8 cellular contexts compared by ENCODE assay signal in the genomic region with DNA sequence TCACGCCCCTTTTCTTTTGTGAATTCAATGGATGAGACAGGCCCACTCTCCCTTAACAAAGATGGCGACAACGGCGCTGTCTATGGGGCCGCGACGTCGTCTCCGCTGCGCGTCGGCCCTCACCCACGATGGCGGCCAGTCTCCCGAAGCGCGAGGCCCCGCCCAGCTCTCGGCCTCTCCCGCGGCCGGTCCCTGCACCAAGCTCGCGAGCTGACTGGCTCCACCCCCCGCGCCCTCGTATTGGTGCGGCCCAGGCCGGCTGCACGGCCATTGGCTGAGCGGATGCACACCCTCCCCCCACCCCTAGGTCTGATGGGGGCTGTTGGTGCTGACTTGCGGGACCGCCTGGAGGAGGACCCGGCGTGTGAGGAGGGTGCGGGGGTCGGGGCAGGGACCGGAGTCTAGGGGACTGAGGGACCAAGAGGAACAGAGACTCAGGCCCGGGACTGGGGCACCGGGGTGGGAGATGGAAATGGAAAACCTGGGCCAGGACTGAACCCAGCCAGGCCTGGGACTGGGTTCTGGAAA. TPM values are rescaled to one million over a fixed set of nuclear protein-coding genes. Genes with fewer than 3 reads are reported as not detected.
A peak's percentile ranks its signal among the peaks of the same experiment; 100 is the strongest.
DNase-seq lines count a peak whose midpoint lies in the region; ATAC-seq and TF ChIP-seq lines count a peak whose summit lies in the region.

No MANE protein-coding gene starts in this region.

- H3K27me3 ChIP-seq in AG04450 (ENCODE audit: control insufficient read depth, insufficient read depth, low read length) = no peaks in the 10 kb centered on the region
- H3K27me3 ChIP-seq in mesenchymal stem cell (ENCODE audit: control insufficient read depth in 1 of 2, insufficient read depth in 1 of 2, low read length in 2 of 2) = no peaks in the 10 kb centered on the region

- H2BK15ac ChIP-seq in mesenchymal stem cell (ENCODE audit: low read depth, poor library complexity, severe bottlenecking) = no peak overlapping the region

- H3K23ac ChIP-seq in mesenchymal stem cell (ENCODE audit: low read length in 2 of 2) = no peak overlapping the region

- POLR2A ChIA-PET in AG04450 (lab: Yijun Ruan, JAX) = interaction anchor here (0.7 to 1.3 kb wide), 4 partner anchors 9 to 183 kb away, joined by 3 to 8 read pairs (median 5); no protein-coding TSS in a partner anchor

- H3K36me3 ChIP-seq in mesenchymal stem cell (ENCODE audit: control insufficient read depth in 1 of 2, insufficient read depth in 2 of 2, low read depth in 1 of 2, low read length in 2 of 2) = peaks cover 18 to 29% of the 10 kb centered on the region in 2 experiments

- no peak overlapping the region for H3K14ac ChIP-seq in mesenchymal stem cell (ENCODE audit: low read length in 2 of 2)

- no peaks in the 10 kb centered on the region; the same call in 1 of the 2 replicates for H3K9me3 ChIP-seq in AG04450 (ENCODE audit: control insufficient read depth, insufficient read depth, low read length)
- H3K9me3 ChIP-seq in mesenchymal stem cell (ENCODE audit: control insufficient read depth, low read length) = no peaks in the 10 kb centered on the region

- peak overlapping the region; percentile 82 for H3K4me2 ChIP-seq in mesenchymal stem cell (ENCODE audit: low read length, poor library complexity, severe bottlenecking)

- H3K9me3 Mint-ChIP-seq in effector memory CD8-positive, alpha-beta T cell = no peaks in the 10 kb centered on the region

- peak overlapping the region; percentile 89 for H3K9ac ChIP-seq in mesenchymal stem cell (ENCODE audit: low read length)

- peaks cover 36% of the 10 kb centered on the region for H3K36me3 Mint-ChIP-seq in effector memory CD8-positive, alpha-beta T cell (ENCODE audit: insufficient read depth)

- peaks cover 23% of the 10 kb centered on the region for H3K4me1 ChIP-seq in mesenchymal stem cell (ENCODE audit: control insufficient read depth, insufficient read depth, low read depth, low read length)

- H3K27ac Mint-ChIP-seq in effector memory CD8-positive, alpha-beta T cell = peak overlapping the region; percentile 91 to 98

- H3K4me1 Mint-ChIP-seq in effector memory CD8-positive, alpha-beta T cell (ENCODE audit: low read depth in 2 of 2) = peaks cover 38 to 44% of the 10 kb centered on the region in 2 donors

- peak overlapping the region; percentile 85 to 89 for H3K4me3 Mint-ChIP-seq in effector memory CD8-positive, alpha-beta T cell

- H3K18ac ChIP-seq in mesenchymal stem cell (ENCODE audit: low read depth in 1 of 2, low read length in 2 of 2) = no peak overlapping the region

- WGBS in mesenchymal stem cell = under 1% methylated on average over 29 of the region's 40 CpGs

- H3K79me1 ChIP-seq in mesenchymal stem cell (replicated peaks; ENCODE audit: low read length, poor library complexity, severe bottlenecking) = peaks cover 20% of the 10 kb centered on the region

- H2AK5ac ChIP-seq in mesenchymal stem cell (ENCODE audit: low read length, severe bottlenecking) = no peak overlapping the region

- no peak overlapping the region for H2BK5ac ChIP-seq in mesenchymal stem cell (ENCODE audit: low read depth, low read length, poor library complexity, severe bottlenecking)

- no peak overlapping the region for H4K8ac ChIP-seq in mesenchymal stem cell (ENCODE audit: low read length)

- H2BK120ac ChIP-seq in mesenchymal stem cell (ENCODE audit: low read depth, low read length) = no peak overlapping the region

- H3K27ac ChIP-seq in AG04450 (ENCODE audit: low read depth, low read length) = peak overlapping the region; percentile 58
- peak overlapping the region; percentile 69 for H3K27ac ChIP-seq in mesenchymal stem cell (ENCODE audit: low read length, poor library complexity, severe bottlenecking)

- ATAC-seq in GM19035 (IDR thresholded peaks at IDR 0.05; ENCODE audit: unreplicated experiment) (peak; percentile 56), HG03342 (IDR thresholded peaks at IDR 0.05; ENCODE audit: unreplicated experiment) (peak; percentile 59)
- ATAC-seq in effector memory CD8-positive, alpha-beta T cell (replicated peaks) = peak; percentile 61

- peak; percentile 95 for DNase-seq in AG04450 (ENCODE audit: low read depth, low spot score)
- peak; percentile 100 for DNase-seq in NCI-H748 (lab: John Stamatoyannopoulos, UW; ENCODE audit: unreplicated experiment)
- DNase-seq in activated CD8-positive, alpha-beta memory T cell treated with anti-CD3 and anti-CD28 coated beads, Interleukin-2, amount 50 U/mL, for 1 hour (ENCODE audit: extremely low read depth) = peak; percentile 89
- peak; percentile 83 to 91 (median 89) for DNase-seq in effector memory CD8-positive, alpha-beta T cell
- DNase-seq in mesenchymal stem cell = peak; percentile 98
- peak; percentile 91 for DNase-seq in stimulated activated CD8-positive, alpha-beta memory T cell treated with anti-CD3 and anti-CD28 coated beads, Interleukin-12 subunit alpha, Interleukin-12 subunit beta, amount 100 ng/mL, for 1 hour (ENCODE audit: low read depth)

- no peak for TF ChIP-seq CTCF in AG04450 (IDR thresholded peaks at IDR 0.05; ENCODE audit: low read depth, low read length)

- H2AFZ ChIP-seq in mesenchymal stem cell (ENCODE audit: low read depth, low read length) = no peak overlapping the region

- H2BK12ac ChIP-seq in mesenchymal stem cell (ENCODE audit: low read length in 2 of 2) = no peak overlapping the region

- H3K4me3 ChIP-seq in AG04450 (ENCODE audit: low read depth, low read length) (peak overlapping the region; percentile 68), mesenchymal stem cell (ENCODE audit: insufficient read depth in 1 of 2, low read depth in 1 of 2, low read length in 2 of 2) (peak overlapping the region; percentile 55 to 79)

- CTCF ChIA-PET in AG04450 (lab: Charles Lee) = interaction anchor here (1.1 kb wide), 1 partner anchor 369 kb away, joined by 3 read pairs; the partner anchor contains the start of gene RUVBL2

- H4K91ac ChIP-seq in mesenchymal stem cell (ENCODE audit: low read length) = no peak overlapping the region

- no peaks in the 10 kb centered on the region for H3K27me3 Mint-ChIP-seq in effector memory CD8-positive, alpha-beta T cell

- H3K4ac ChIP-seq in mesenchymal stem cell (ENCODE audit: low read depth in 1 of 2, low read length in 2 of 2) = peak overlapping the region in 1 of 2 experiments; percentile 42

RNA-seq across cellular contexts. Expression of gene SPHK2, which starts 4.8 kb away (rescaled TPM):
- polyA plus RNA-seq in AG04450 (2011; rRNA removed) = 4.6 and 6.1 TPM in 2 replicates
- 6.1 and 6.6 TPM in 2 replicates for polyA minus RNA-seq in AG04450 (2011; rRNA and poly(A)+ RNA removed)
- polyA plus RNA-seq in mesenchymal stem cell (2013, experiment 1 of 2) = 9.1 TPM
- polyA plus RNA-seq in mesenchymal stem cell (2013, experiment 2 of 2) = 9.4 TPM

RNA-seq across cellular contexts. Expression of gene RPL18, which starts 5.2 kb away (rescaled TPM):
- polyA plus RNA-seq in AG04450 (2011; rRNA removed) = 1,020 and 1,259 TPM in 2 replicates
- 587 and 645 TPM in 2 replicates for polyA minus RNA-seq in AG04450 (2011; rRNA and poly(A)+ RNA removed)
- 1,704 TPM for polyA plus RNA-seq in mesenchymal stem cell (2013, experiment 1 of 2)
- 1,641 TPM for polyA plus RNA-seq in mesenchymal stem cell (2013, experiment 2 of 2)

RNA-seq across cellular contexts. Expression of gene FAM83E, which starts 9.3 kb away (rescaled TPM):
- not detected in 2 replicates for polyA plus RNA-seq in AG04450 (2011; rRNA removed)
- 0.65 TPM in 1 of 2 replicates, not detected in the other for polyA minus RNA-seq in AG04450 (2011; rRNA and poly(A)+ RNA removed)
- 0.03 TPM for polyA plus RNA-seq in mesenchymal stem cell (2013, experiment 1 of 2)
- 0.04 TPM for polyA plus RNA-seq in mesenchymal stem cell (2013, experiment 2 of 2)

RNA-seq across cellular contexts. Expression of gene DBP, which starts 13.0 kb away (rescaled TPM):
- 3.4 and 4.0 TPM in 2 replicates for polyA plus RNA-seq in AG04450 (2011; rRNA removed)
- polyA minus RNA-seq in AG04450 (2011; rRNA and poly(A)+ RNA removed) = 3.9 and 4.5 TPM in 2 replicates
- 4.2 TPM for polyA plus RNA-seq in mesenchymal stem cell (2013, experiment 1 of 2)
- polyA plus RNA-seq in mesenchymal stem cell (2013, experiment 2 of 2) = 5.0 TPM

RNA-seq across cellular contexts. Expression of gene SPACA4, which starts 17.6 kb away (rescaled TPM):
- not detected in 2 replicates for polyA plus RNA-seq in AG04450 (2011; rRNA removed)
- not detected in 2 replicates for polyA minus RNA-seq in AG04450 (2011; rRNA and poly(A)+ RNA removed)
- polyA plus RNA-seq in mesenchymal stem cell (2013, experiment 1 of 2) = not detected
- not detected for polyA plus RNA-seq in mesenchymal stem cell (2013, experiment 2 of 2)

Comparison
In these comparisons a context has a peak if more than half of its experiments do, and no peak if none do; other contexts are left out.
1. Peak in every context shown above with its lines: DNase-seq, ATAC-seq, H3K4me3 ChIP-seq and H3K27ac ChIP-seq.